ENCODE assay signal across 11 cellular contexts in genomic region chr2:63827749-63828148, GRCh38. TPM values are rescaled to one million over a fixed set of nuclear protein-coding genes. Genes with fewer than 3 reads are reported as not detected.
DNase-seq lines count a peak whose midpoint lies in the region; ATAC-seq and TF ChIP-seq lines count a peak whose summit lies in the region.
"Had no signal": no experiment of that assay in that cellular context is flagged by ENCODE, and none has a peak within 500 bp of the region (broad histone marks: within the 10 kb centered on the region; RNA-seq: fewer than 3 reads in every experiment).

No MANE protein-coding gene starts in this region.

- no peaks in the 10 kb centered on the region for H3K4me1 Mint-ChIP-seq in glutamatergic neuron (ENCODE audit: low read depth, unreplicated experiment)
- H3K4me1 Mint-ChIP-seq: memory B cell had no signal

- no peaks in the 10 kb centered on the region for H3K9me2 ChIP-seq in PC-9 (ENCODE audit: insufficient read depth)

- POLR2A ChIA-PET in PC-9 (lab: Charles Lee; ENCODE audit: unreplicated experiment) (interaction anchor here (0.6 kb wide), 2 partner anchors 14 to 216 kb away, joined by 3 to 5 read pairs; partner anchors contain the start of gene UGP2), A673 (lab: Charles Lee; ENCODE audit: low non-redundant PET) (no interaction called here)

- H2AFZ ChIP-seq in PC-9 (no peak overlapping the region), osteoblast (ENCODE audit: low read length) (no peak overlapping the region)

- no peaks in the 10 kb centered on the region for H3K36me3 Mint-ChIP-seq in glutamatergic neuron (ENCODE audit: unreplicated experiment)
- H3K36me3 Mint-ChIP-seq: memory B cell had no signal

- no peak overlapping the region for H3K27ac Mint-ChIP-seq in glutamatergic neuron (ENCODE audit: unreplicated experiment)
- H3K27ac Mint-ChIP-seq: memory B cell had no signal

- H3K27ac ChIP-seq in PC-9 = no peak overlapping the region
- H3K27ac ChIP-seq in osteoblast (ENCODE audit: low read depth, low read length) = peak overlapping the region; percentile 56
- no peak overlapping the region for H3K27ac ChIP-seq in A673 (ENCODE audit: low read depth, low read length, poor library complexity, severe bottlenecking)

- peaks cover 5% of the 10 kb centered on the region; the same call in 1 of the 2 replicates for H3F3A ChIP-seq in PC-9 (ENCODE audit: insufficient read depth, low read depth)

- H3K4me1 ChIP-seq in PC-9 (replicated peaks; ENCODE audit: insufficient read depth) = 0 out of 2 replicates have a peak, but pooled peaks cover 9% of the 10 kb centered on the region
- peaks cover 16% of the 10 kb centered on the region for H3K4me1 ChIP-seq in osteoblast (ENCODE audit: insufficient read depth, low read length)
- H3K4me1 ChIP-seq in A673 (ENCODE audit: insufficient read depth, low read length, poor library complexity, severe bottlenecking) = no peaks in the 10 kb centered on the region

- no peaks in the 10 kb centered on the region for H3K36me3 ChIP-seq in PC-9 (ENCODE audit: low read depth)
- no peaks in the 10 kb centered on the region for H3K36me3 ChIP-seq in osteoblast (ENCODE audit: insufficient read depth, low read length)
- H3K36me3 ChIP-seq in A673 (ENCODE audit: insufficient read depth, low read length, poor library complexity, severe bottlenecking) = no peaks in the 10 kb centered on the region

- no peaks in the 10 kb centered on the region for H3K9me3 Mint-ChIP-seq in glutamatergic neuron (ENCODE audit: unreplicated experiment)
- H3K9me3 Mint-ChIP-seq: memory B cell had no signal

- BruUV-seq in PC-9 (replicated peaks; lab: Mats Ljungman, UMichigan) = no TSS peak
- no TSS peak for BruUV-seq in A673 (replicated peaks; lab: Mats Ljungman, UMichigan)

- no peak overlapping the region for H3K4me3 ChIP-seq in PC-9
- H3K4me3 ChIP-seq in osteoblast (ENCODE audit: insufficient read depth, low read length) = no peak overlapping the region
- H3K4me3 ChIP-seq in A673 (ENCODE audit: low read depth, low read length, poor library complexity, severe bottlenecking) = no peak overlapping the region

- H3K79me2 ChIP-seq in PC-9 (ENCODE audit: low read depth) (no peaks in the 10 kb centered on the region), osteoblast (ENCODE audit: insufficient read depth, low read length) (no peaks in the 10 kb centered on the region)

- DNase-seq in GM03348 (ENCODE audit: low spot score) = peak; percentile 69
- peak; percentile 42 to 46 for DNase-seq in PC-9
- DNase-seq in erythroblast (lab: John Stamatoyannopoulos, UW) = peak; percentile 14 to 34
- DNase-seq in osteoblast (ENCODE audit: insufficient read length, low spot score, missing footprints) = no peak
- no peak for DNase-seq in glutamatergic neuron
- DNase-seq in UCSD-AML1 (lab: John Stamatoyannopoulos, UW; ENCODE audit: unreplicated experiment) = no peak
- no peak for DNase-seq in A673 (ENCODE audit: low spot score)
- DNase-seq: activated CD8-positive, alpha-beta memory T cell treated with anti-CD3 and anti-CD28 coated beads for 24 hours; NCI-H146 had no signal

- intact Hi-C loops in PC-9 (cut with micrococcal nuclease; ENCODE audit: unreplicated experiment) = no loop called here
- intact Hi-C loops in A673 (cut with micrococcal nuclease; ENCODE audit: unreplicated experiment) = no loop called here

- TF ChIP-seq POLR2A in erythroblast (IDR thresholded peaks at IDR 0.05; ENCODE audit: low read length) = no peak

- ATAC-seq in HG03139 (IDR thresholded peaks at IDR 0.05; ENCODE audit: unreplicated experiment) = no peak

- no peak overlapping the region for H3K4me3 Mint-ChIP-seq in glutamatergic neuron (ENCODE audit: unreplicated experiment)
- H3K4me3 Mint-ChIP-seq: memory B cell had no signal

- H3K27me3 ChIP-seq in PC-9 (ENCODE audit: insufficient read depth, low read depth) = no peaks in the 10 kb centered on the region
- H3K27me3 ChIP-seq in osteoblast (ENCODE audit: insufficient read depth, low read length) = no peaks in the 10 kb centered on the region
- H3K27me3 ChIP-seq in A673 (replicated peaks; ENCODE audit: insufficient read depth, low read depth, low read length, poor library complexity) = no peaks in the 10 kb centered on the region

- no peaks in the 10 kb centered on the region for H3K27me3 Mint-ChIP-seq in glutamatergic neuron (ENCODE audit: unreplicated experiment)

- no peaks in the 10 kb centered on the region for H3K9me3 ChIP-seq in PC-9 (ENCODE audit: insufficient read depth, low read depth)
- H3K9me3 ChIP-seq in osteoblast (ENCODE audit: low read depth, low read length) = no peaks in the 10 kb centered on the region
- H3K9me3 ChIP-seq in A673 (ENCODE audit: low read depth, low read length, poor library complexity, severe bottlenecking) = no peaks in the 10 kb centered on the region

- no peak overlapping the region for H3K4me2 ChIP-seq in PC-9
- H3K4me2 ChIP-seq in osteoblast (ENCODE audit: insufficient read depth, low read length) = peak overlapping the region; percentile 48

- TF ChIP-seq CTCF in PC-9 (conservative IDR thresholded peaks at IDR 0.05) = no peak
- TF ChIP-seq CTCF in osteoblast (IDR thresholded peaks at IDR 0.05; ENCODE audit: extremely low read depth, low read depth, low read length) = no peak
- TF ChIP-seq CTCF in glutamatergic neuron (IDR thresholded peaks at IDR 0.05; ENCODE audit: partially characterized antibody, unreplicated experiment) = no peak
- TF ChIP-seq CTCF in A673 (conservative IDR thresholded peaks at IDR 0.05; ENCODE audit: low read depth, low read length) = no peak

- H4K20me1 ChIP-seq in PC-9 (ENCODE audit: insufficient read depth) (no peaks in the 10 kb centered on the region), osteoblast (ENCODE audit: insufficient read depth, low read length) (no peaks in the 10 kb centered on the region)

- CTCF ChIA-PET in PC-9 (lab: Charles Lee) = no interaction called here
- CTCF ChIA-PET in A673 (lab: Charles Lee) = interaction anchor here (0.6 kb wide), 1 partner anchor 235 kb away, joined by 4 read pairs; no protein-coding TSS in a partner anchor

RNA-seq across cellular contexts. Expression of gene UGP2, which starts 13.9 kb away (rescaled TPM):
- total RNA-seq in PC-9 (2021) (83.5 and 89.5 TPM in 2 replicates), osteoblast (123 and 133 TPM in 2 replicates), glutamatergic neuron (ENCODE audit: unreplicated experiment) (68.6 TPM), A673 (2021) (60.3 and 70.4 TPM in 2 replicates)

Comparison
In these comparisons a context has a peak if more than half of its experiments do, and no peak if none do; other contexts are left out.
1. DNase-seq: peak in GM03348 (single experiment), PC-9 (2 of 2) and erythroblast (2 of 2); none in osteoblast (single experiment), glutamatergic neuron (single experiment), UCSD-AML1 (single experiment) and A673 (single experiment).